ENCODE assay signal across 13 cellular contexts in genomic region chrX:40496728-40497127, GRCh38.
DNase-seq lines count a peak whose midpoint lies in the region; ATAC-seq and TF ChIP-seq lines count a peak whose summit lies in the region.
"Had no signal": no experiment of that assay in that cellular context is flagged by ENCODE, and none has a peak within 500 bp of the region (broad histone marks: within the 10 kb centered on the region; RNA-seq: fewer than 3 reads in every experiment).

No MANE protein-coding gene starts in this region.

- H3K9ac ChIP-seq in PC-3 (ENCODE audit: low read length) (no peak overlapping the region), fibroblast of lung (ENCODE audit: insufficient read depth, low read length) (no peak overlapping the region)

- no TSS peak for BruUV-seq in PC-3 (replicated peaks; lab: Mats Ljungman, UMichigan)

- POLR2A ChIA-PET in PC-3 (lab: Charles Lee; ENCODE audit: unreplicated experiment): no interaction called here
- POLR2A ChIA-PET in activated CD4-positive, alpha-beta T cell treated with anti-CD3 and anti-CD28 coated beads, Interleukin-2, amount 10 ng/mL, durations not matched to agents 7 days and 5 days (lab: Charles Lee): no interaction called here

- no peak overlapping the region for H2AFZ ChIP-seq in PC-3 (ENCODE audit: low read length)
- no peak overlapping the region for H2AFZ ChIP-seq in fibroblast of lung (ENCODE audit: low read length)

- H3K9me3 Mint-ChIP-seq in activated CD4-positive, alpha-beta T cell treated with anti-CD3 and anti-CD28 coated beads, Interleukin-2, amount 10 ng/mL, durations not matched to agents 7 days and 5 days: no peaks in the 10 kb centered on the region
- H3K9me3 Mint-ChIP-seq: activated CD4-positive, alpha-beta memory T cell treated with anti-CD3 and anti-CD28 coated beads for 36 hours; activated naive CD4-positive, alpha-beta T cell treated with anti-CD3 and anti-CD28 coated beads for 36 hours had no signal

- peaks cover 3% of the 10 kb centered on the region for H3K4me1 Mint-ChIP-seq in activated CD4-positive, alpha-beta T cell treated with anti-CD3 and anti-CD28 coated beads, Interleukin-2, amount 10 ng/mL, durations not matched to agents 7 days and 5 days

- no peaks in the 10 kb centered on the region for H3K36me3 Mint-ChIP-seq in activated CD4-positive, alpha-beta T cell treated with anti-CD3 and anti-CD28 coated beads, Interleukin-2, amount 10 ng/mL, durations not matched to agents 7 days and 5 days (ENCODE audit: low read depth)
- H3K36me3 Mint-ChIP-seq: activated CD4-positive, alpha-beta memory T cell treated with anti-CD3 and anti-CD28 coated beads for 36 hours had no signal

- no peak overlapping the region for H3K4me3 Mint-ChIP-seq in activated CD4-positive, alpha-beta T cell treated with anti-CD3 and anti-CD28 coated beads, Interleukin-2, amount 10 ng/mL, durations not matched to agents 7 days and 5 days
- H3K4me3 Mint-ChIP-seq: activated CD4-positive, alpha-beta memory T cell treated with anti-CD3 and anti-CD28 coated beads for 36 hours; activated naive CD4-positive, alpha-beta T cell treated with anti-CD3 and anti-CD28 coated beads for 36 hours had no signal

- H3F3A ChIP-seq in PC-3 (ENCODE audit: low read length, unreplicated experiment): no peaks in the 10 kb centered on the region

- H3K4me3 ChIP-seq in PC-3 (ENCODE audit: low read length): no peak overlapping the region
- H3K4me3 ChIP-seq in fibroblast of lung (replicated peaks in 1 of 4; ENCODE audit: control extremely low read depth in 1 of 4, insufficient read depth in 1 of 4, low read depth in 3 of 4, low read length in 4 of 4): no peak overlapping the region
- H3K4me3 ChIP-seq: dorsolateral prefrontal cortex had no signal

- peaks cover 16% of the 10 kb centered on the region; the same call in 1 of the 2 replicates for H3K27me3 ChIP-seq in PC-3 (ENCODE audit: low read length)
- H3K27me3 ChIP-seq in fibroblast of lung (ENCODE audit: control insufficient read depth, insufficient read depth, low read length): no peaks in the 10 kb centered on the region

- no peak overlapping the region for H3K27ac Mint-ChIP-seq in activated CD4-positive, alpha-beta T cell treated with anti-CD3 and anti-CD28 coated beads, Interleukin-2, amount 10 ng/mL, durations not matched to agents 7 days and 5 days
- H3K27ac Mint-ChIP-seq: activated CD4-positive, alpha-beta memory T cell treated with anti-CD3 and anti-CD28 coated beads for 36 hours; activated naive CD4-positive, alpha-beta T cell treated with anti-CD3 and anti-CD28 coated beads for 36 hours had no signal

- H3K9me2 ChIP-seq in PC-3 (replicated peaks; ENCODE audit: low read length): no peaks in the 10 kb centered on the region

- H4K20me1 ChIP-seq in PC-3 (ENCODE audit: low read length) (no peaks in the 10 kb centered on the region), fibroblast of lung (ENCODE audit: control insufficient read depth, extremely low read depth, insufficient read depth, low read length) (no peaks in the 10 kb centered on the region)

- H3K27ac ChIP-seq in PC-3 (ENCODE audit: low read length) (no peak overlapping the region), fibroblast of lung (ENCODE audit: insufficient read depth, low read length) (no peak overlapping the region)

- no peak for ATAC-seq in PC-3
- ATAC-seq: HCT116 had no signal

- CTCF ChIA-PET in PC-3 (lab: Charles Lee): no interaction called here
- CTCF ChIA-PET in activated CD4-positive, alpha-beta T cell treated with anti-CD3 and anti-CD28 coated beads, Interleukin-2, amount 10 ng/mL, durations not matched to agents 7 days and 5 days (lab: Charles Lee): no interaction called here

- H3K4me2 ChIP-seq in PC-3 (ENCODE audit: low read length) (no peak overlapping the region), fibroblast of lung (ENCODE audit: extremely low read depth, insufficient read depth, low read length) (no peak overlapping the region)

- H3K27me3 Mint-ChIP-seq in activated CD4-positive, alpha-beta T cell treated with anti-CD3 and anti-CD28 coated beads, Interleukin-2, amount 10 ng/mL, durations not matched to agents 7 days and 5 days: no peaks in the 10 kb centered on the region

- H3K4me1 ChIP-seq in PC-3 (ENCODE audit: insufficient read depth, low read length): no peaks in the 10 kb centered on the region
- H3K4me1 ChIP-seq in fibroblast of lung (ENCODE audit: control insufficient read depth, extremely low read depth, insufficient read depth, low read length): no peaks in the 10 kb centered on the region

- intact Hi-C loops in PC-3 (cut with micrococcal nuclease): no loop called here

- H3K9me3 ChIP-seq in PC-3 (ENCODE audit: low read length) (no peaks in the 10 kb centered on the region), fibroblast of lung (ENCODE audit: control insufficient read depth, insufficient read depth, low read depth, low read length) (no peaks in the 10 kb centered on the region)

- TF ChIP-seq CTCF in GM12873 (IDR thresholded peaks at IDR 0.05; ENCODE audit: insufficient read depth, low read depth, low read length, missing control alignments): peak; percentile 6
- TF ChIP-seq CTCF in PC-3 (conservative IDR thresholded peaks at IDR 0.05; ENCODE audit: low read depth, low read length): 0 out of 2 replicates have a peak, but pooled peaks have one; percentile 14
- TF ChIP-seq CTCF in fibroblast of lung (conservative IDR thresholded peaks at IDR 0.05 in 1 of 2, IDR thresholded peaks at IDR 0.05 in 1 of 2; ENCODE audit: low read depth in 1 of 2, low read length in 2 of 2): peak; percentile 24 to 25

- DNase-seq in PC-3: no peak
- peak; percentile 33 to 45 for DNase-seq in fibroblast of lung (ENCODE audit: low read depth in 2 of 2)
- peak; percentile 2 for DNase-seq in pons (ENCODE audit: low spot score)
- DNase-seq in NCI-H2081 treated with DMSO at 0.1 percent for 48 hours (lab: John Stamatoyannopoulos, UW): no peak
- no peak for DNase-seq in SHP77 treated with DMSO at 0.1 percent for 48 hours (lab: John Stamatoyannopoulos, UW)
- DNase-seq in activated CD4-positive, alpha-beta T cell treated with anti-CD3 and anti-CD28 coated beads, Interleukin-2, amount 10 ng/mL, durations not matched to agents 7 days and 5 days: no peak
- DNase-seq: activated CD4-positive, alpha-beta memory T cell treated with anti-CD3 and anti-CD28 coated beads for 36 hours; activated naive CD4-positive, alpha-beta T cell treated with anti-CD3 and anti-CD28 coated beads for 36 hours; EL; NCI-H748 treated with DMSO at 0.1 percent for 48 hours had no signal

- H3K79me2 ChIP-seq in PC-3 (ENCODE audit: low read length) (no peaks in the 10 kb centered on the region), fibroblast of lung (ENCODE audit: control insufficient read depth, insufficient read depth, low read length) (no peaks in the 10 kb centered on the region)

- H3K36me3 ChIP-seq in PC-3 (ENCODE audit: low read depth, low read length) (no peaks in the 10 kb centered on the region), fibroblast of lung (ENCODE audit: control insufficient read depth, insufficient read depth, low read length) (no peaks in the 10 kb centered on the region)

Comparison
In these comparisons a context has a peak if more than half of its experiments do, and no peak if none do; other contexts are left out.
1. DNase-seq: peak in fibroblast of lung (2 of 2) and pons (single experiment); none in PC-3 (single experiment), NCI-H2081 treated with DMSO at 0.1 percent for 48 hours (single experiment), SHP77 treated with DMSO at 0.1 percent for 48 hours (single experiment) and activated CD4-positive, alpha-beta T cell treated with anti-CD3 and anti-CD28 coated beads, Interleukin-2, amount 10 ng/mL, durations not matched to agents 7 days and 5 days (single experiment).
2. Peak in every context shown above with its lines, with median percentiles within 50 percentile points of each other: CTCF ChIP-seq.